19 cellular contexts compared by ENCODE assay signal in the genomic region with DNA sequence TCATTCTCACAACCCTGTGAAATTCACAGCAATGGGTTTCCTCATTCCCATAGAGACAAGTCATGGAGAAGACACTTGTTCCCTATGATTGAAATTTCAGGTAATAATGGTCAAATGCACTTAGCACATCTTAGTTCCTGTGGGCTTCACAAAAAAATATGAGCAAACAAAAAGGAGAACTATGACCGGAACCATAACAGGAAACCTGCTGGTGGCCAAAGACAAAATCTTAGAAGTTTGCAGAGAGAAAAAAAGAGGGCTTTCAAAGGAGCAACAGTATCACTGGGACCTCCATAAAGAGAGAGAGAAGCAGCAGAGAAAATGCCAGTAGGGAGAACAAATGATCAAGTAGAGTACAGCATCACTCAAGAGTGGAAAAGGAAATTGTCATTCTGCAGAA.
"Had no signal": no experiment of that assay in that cellular context is flagged by ENCODE, and none has a peak within 500 bp of the region (broad histone marks: within the 10 kb centered on the region; RNA-seq: fewer than 3 reads in every experiment).

No MANE protein-coding gene starts in this region.

- H3K9me3 Mint-ChIP-seq: activated naive CD8-positive, alpha-beta T cell treated with anti-CD3 and anti-CD28 coated beads for 36 hours; dendritic cell treated with granulocyte-macrophage colony-stimulating factor and Interleukin-4, amounts not matched to agents 40 ng/mL and 50 ng/mL, for 4 days; stimulated activated memory B cell treated with anti-CD40 and anti-IgM and Interleukin-4, amounts not matched to agents 10 μg/mL and 1 μg/mL and 100 μg/mL, for 72 hours had no signal

- H3K27ac Mint-ChIP-seq: activated naive CD8-positive, alpha-beta T cell treated with anti-CD3 and anti-CD28 coated beads for 36 hours; activated T-helper 17 cell treated with anti-CD3 and anti-CD28 coated beads, Interleukin-2, amount 50 U/mL, for 72 hours; dendritic cell treated with granulocyte-macrophage colony-stimulating factor and Interleukin-4, amounts not matched to agents 40 ng/mL and 50 ng/mL, for 4 days; natural killer cell; stimulated activated memory B cell treated with anti-CD40 and anti-IgM and Interleukin-4, amounts not matched to agents 10 μg/mL and 1 μg/mL and 100 μg/mL, for 72 hours had no signal

- H3K27me3 ChIP-seq: cardiac muscle cell, esophagus squamous epithelium, upper lobe of left lung had no signal

- H3K4me3 Mint-ChIP-seq: activated naive CD8-positive, alpha-beta T cell treated with anti-CD3 and anti-CD28 coated beads for 36 hours; activated T-helper 17 cell treated with anti-CD3 and anti-CD28 coated beads, Interleukin-2, amount 50 U/mL, for 72 hours; dendritic cell treated with granulocyte-macrophage colony-stimulating factor and Interleukin-4, amounts not matched to agents 40 ng/mL and 50 ng/mL, for 4 days; immature natural killer cell; natural killer cell; stimulated activated memory B cell treated with anti-CD40 and anti-IgM and Interleukin-4, amounts not matched to agents 10 μg/mL and 1 μg/mL and 100 μg/mL, for 72 hours had no signal

- H3K27ac ChIP-seq: cardiac muscle cell, parathyroid adenoma, thoracic aorta, upper lobe of left lung, WERI-Rb-1 had no signal

- DNase-seq: activated CD4-positive, alpha-beta T cell treated with anti-CD3 and anti-CD28 coated beads, Interleukin-2, amount 50 U/mL, for 4 hours; activated naive CD4-positive, alpha-beta T cell; activated naive CD8-positive, alpha-beta T cell treated with anti-CD3 and anti-CD28 coated beads for 36 hours; amygdala; effector CD8-positive, alpha-beta T cell; esophagus squamous epithelium; immature natural killer cell; mesendoderm; natural killer cell; stimulated activated CD4-positive, alpha-beta T cell treated with anti-CD3 and anti-CD28 coated beads, Interleukin-4, amount 100 ng/mL, for 24 hours; upper lobe of left lung; WERI-Rb-1 had no signal

- H3K27me3 Mint-ChIP-seq: activated naive CD8-positive, alpha-beta T cell treated with anti-CD3 and anti-CD28 coated beads for 36 hours; dendritic cell treated with granulocyte-macrophage colony-stimulating factor and Interleukin-4, amounts not matched to agents 40 ng/mL and 50 ng/mL, for 4 days had no signal

- H3K9me3 ChIP-seq: esophagus squamous epithelium, thoracic aorta, upper lobe of left lung had no signal

- H3K36me3 ChIP-seq: cardiac muscle cell, esophagus squamous epithelium, thoracic aorta, upper lobe of left lung, WERI-Rb-1 had no signal

- H3K36me3 Mint-ChIP-seq: activated naive CD8-positive, alpha-beta T cell treated with anti-CD3 and anti-CD28 coated beads for 36 hours; immature natural killer cell; natural killer cell; stimulated activated memory B cell treated with anti-CD40 and anti-IgM and Interleukin-4, amounts not matched to agents 10 μg/mL and 1 μg/mL and 100 μg/mL, for 72 hours had no signal

- H3K4me1 ChIP-seq: esophagus squamous epithelium, parathyroid adenoma had no signal

- ATAC-seq: activated T-helper 17 cell treated with anti-CD3 and anti-CD28 coated beads, Interleukin-2, amount 50 U/mL, for 72 hours; natural killer cell; stimulated activated memory B cell treated with anti-CD40 and anti-IgM and Interleukin-4, amounts not matched to agents 10 μg/mL and 1 μg/mL and 100 μg/mL, for 72 hours had no signal

- H3K4me1 Mint-ChIP-seq: activated naive CD8-positive, alpha-beta T cell treated with anti-CD3 and anti-CD28 coated beads for 36 hours; activated T-helper 17 cell treated with anti-CD3 and anti-CD28 coated beads, Interleukin-2, amount 50 U/mL, for 72 hours; natural killer cell had no signal

- H3K4me3 ChIP-seq: cardiac muscle cell, esophagus squamous epithelium, smooth muscle cell, thoracic aorta, upper lobe of left lung had no signal
